In the genomic region with DNA sequence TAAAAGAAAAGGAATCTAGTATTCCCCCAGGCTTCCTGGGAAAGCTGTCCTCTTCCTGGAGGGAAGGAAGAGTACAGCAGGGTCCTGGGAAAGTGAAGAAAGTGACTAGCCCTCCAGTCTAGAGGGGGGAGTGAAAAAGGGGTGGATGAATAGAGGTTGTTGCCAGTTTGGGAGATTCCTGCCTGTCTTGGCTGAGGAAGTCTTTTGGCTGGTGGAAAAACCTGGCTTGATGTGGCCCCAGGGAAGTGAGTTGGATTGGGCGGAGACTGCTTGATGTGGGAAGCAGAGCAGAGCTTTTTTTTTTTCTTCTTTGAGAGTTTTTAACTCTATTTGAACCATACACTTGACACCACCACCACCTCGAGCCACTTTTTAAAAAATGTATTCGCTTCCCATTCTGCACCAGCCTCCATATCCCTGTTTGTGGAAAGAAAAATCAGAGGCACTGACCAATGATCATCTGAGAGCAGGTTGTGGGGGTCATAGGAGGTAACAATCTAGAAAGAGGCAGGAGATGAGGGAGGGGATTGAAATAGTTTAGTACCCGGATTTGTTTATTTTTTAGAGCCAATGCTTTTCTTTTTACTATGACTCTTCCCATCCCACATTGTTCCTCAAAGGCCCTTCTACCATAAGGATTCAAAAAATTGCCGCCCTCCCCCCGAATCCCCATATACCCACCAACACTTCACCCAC, we compare ENCODE assay signal across 8 cellular contexts. TPM values are rescaled to one million over a fixed set of nuclear protein-coding genes. Genes with fewer than 3 reads are reported as not detected.
DNase-seq lines count a peak whose midpoint lies in the region; ATAC-seq and TF ChIP-seq lines count a peak whose summit lies in the region.

No MANE protein-coding gene starts in this region.

- CTCF ChIA-PET in activated CD8-positive, alpha-beta memory T cell treated with anti-CD3 and anti-CD28 coated beads, Interleukin-2, amount 10 ng/mL, durations not matched to agents 7 days and 5 days (lab: Charles Lee) = interaction anchor here (1.3 to 1.4 kb wide), 2 partner anchors 9 to 17 kb away, joined by 4 read pairs; no protein-coding TSS in a partner anchor
- CTCF ChIA-PET in activated CD4-positive, alpha-beta memory T cell treated with anti-CD3 and anti-CD28 coated beads, Interleukin-2, amount 10 ng/mL, durations not matched to agents 7 days and 5 days (lab: Charles Lee) = no interaction called here

- H3K36me3 Mint-ChIP-seq in activated CD8-positive, alpha-beta memory T cell treated with anti-CD3 and anti-CD28 coated beads, Interleukin-2, amount 10 ng/mL, durations not matched to agents 7 days and 5 days = peaks cover 22% of the 10 kb centered on the region
- H3K36me3 Mint-ChIP-seq in activated CD4-positive, alpha-beta memory T cell treated with anti-CD3 and anti-CD28 coated beads, Interleukin-2, amount 10 ng/mL, durations not matched to agents 7 days and 5 days (ENCODE audit: low read depth) = peaks cover 40% of the 10 kb centered on the region
- H3K36me3 Mint-ChIP-seq in osteocyte (ENCODE audit: unreplicated experiment) = peaks cover 35% of the 10 kb centered on the region

- TF ChIP-seq CTCF in osteocyte (IDR thresholded peaks at IDR 0.05) = no peak

- H3K4me1 Mint-ChIP-seq in activated CD8-positive, alpha-beta memory T cell treated with anti-CD3 and anti-CD28 coated beads, Interleukin-2, amount 10 ng/mL, durations not matched to agents 7 days and 5 days = peaks cover 17% of the 10 kb centered on the region
- H3K4me1 Mint-ChIP-seq in activated CD4-positive, alpha-beta memory T cell treated with anti-CD3 and anti-CD28 coated beads, Interleukin-2, amount 10 ng/mL, durations not matched to agents 7 days and 5 days = peaks cover 18% of the 10 kb centered on the region
- peaks cover 25% of the 10 kb centered on the region for H3K4me1 Mint-ChIP-seq in osteocyte (ENCODE audit: unreplicated experiment)

- POLR2A ChIA-PET in activated CD4-positive, alpha-beta memory T cell treated with anti-CD3 and anti-CD28 coated beads, Interleukin-2, amount 10 ng/mL, durations not matched to agents 7 days and 5 days (lab: Charles Lee) = interaction anchor here (2.2 kb wide), 1 partner anchor 12 kb away, joined by 17 read pairs; a partner anchor contains a TSS

- H3K27ac Mint-ChIP-seq in activated CD8-positive, alpha-beta memory T cell treated with anti-CD3 and anti-CD28 coated beads, Interleukin-2, amount 10 ng/mL, durations not matched to agents 7 days and 5 days = peak overlapping the region; percentile 41
- no peak overlapping the region for H3K27ac Mint-ChIP-seq in activated CD4-positive, alpha-beta memory T cell treated with anti-CD3 and anti-CD28 coated beads, Interleukin-2, amount 10 ng/mL, durations not matched to agents 7 days and 5 days
- H3K27ac Mint-ChIP-seq in osteocyte (ENCODE audit: unreplicated experiment) = peak overlapping the region; percentile 93

- no peaks in the 10 kb centered on the region for H3K9me3 Mint-ChIP-seq in activated CD8-positive, alpha-beta memory T cell treated with anti-CD3 and anti-CD28 coated beads, Interleukin-2, amount 10 ng/mL, durations not matched to agents 7 days and 5 days (ENCODE audit: low read depth)
- no peaks in the 10 kb centered on the region for H3K9me3 Mint-ChIP-seq in activated CD4-positive, alpha-beta memory T cell treated with anti-CD3 and anti-CD28 coated beads, Interleukin-2, amount 10 ng/mL, durations not matched to agents 7 days and 5 days
- no peaks in the 10 kb centered on the region for H3K9me3 Mint-ChIP-seq in osteocyte (ENCODE audit: unreplicated experiment)

- DNase-seq in activated CD8-positive, alpha-beta memory T cell treated with anti-CD3 and anti-CD28 coated beads, Interleukin-2, amount 10 ng/mL, durations not matched to agents 7 days and 5 days = no peak
- DNase-seq in activated CD8-positive, alpha-beta memory T cell treated with anti-CD3 and anti-CD28 coated beads, Interleukin-2, amount 50 U/mL, for 48 hours = no peak
- DNase-seq in activated CD4-positive, alpha-beta memory T cell treated with anti-CD3 and anti-CD28 coated beads, Interleukin-2, amount 10 ng/mL, durations not matched to agents 7 days and 5 days = no peak
- peak in 31 of 42 donors; percentile 34 to 83 (median 62) for DNase-seq in head of caudate nucleus
- DNase-seq in osteocyte (ENCODE audit: extremely low spot score, unreplicated experiment) = no peak
- DNase-seq in stimulated activated naive CD4-positive, alpha-beta T cell (lab: John Stamatoyannopoulos, UW) = no peak
- DNase-seq in GF-D8 (lab: John Stamatoyannopoulos, UW) = no peak

- ATAC-seq in activated CD8-positive, alpha-beta memory T cell treated with anti-CD3 and anti-CD28 coated beads, Interleukin-2, amount 10 ng/mL, durations not matched to agents 7 days and 5 days = no peak
- no peak for ATAC-seq in GM18861 (IDR thresholded peaks at IDR 0.05; ENCODE audit: unreplicated experiment)

- H3K4me3 Mint-ChIP-seq in activated CD8-positive, alpha-beta memory T cell treated with anti-CD3 and anti-CD28 coated beads, Interleukin-2, amount 10 ng/mL, durations not matched to agents 7 days and 5 days = peak overlapping the region; percentile 74
- H3K4me3 Mint-ChIP-seq in activated CD4-positive, alpha-beta memory T cell treated with anti-CD3 and anti-CD28 coated beads, Interleukin-2, amount 10 ng/mL, durations not matched to agents 7 days and 5 days = peak overlapping the region; percentile 77
- peak overlapping the region; percentile 79 for H3K4me3 Mint-ChIP-seq in osteocyte (ENCODE audit: unreplicated experiment)

- intact Hi-C loops in head of caudate nucleus (cut with DNase I) = no loop called here

- H3K27me3 Mint-ChIP-seq in activated CD8-positive, alpha-beta memory T cell treated with anti-CD3 and anti-CD28 coated beads, Interleukin-2, amount 10 ng/mL, durations not matched to agents 7 days and 5 days = no peaks in the 10 kb centered on the region
- H3K27me3 Mint-ChIP-seq in activated CD4-positive, alpha-beta memory T cell treated with anti-CD3 and anti-CD28 coated beads, Interleukin-2, amount 10 ng/mL, durations not matched to agents 7 days and 5 days = no peaks in the 10 kb centered on the region
- peaks cover 2% of the 10 kb centered on the region for H3K27me3 Mint-ChIP-seq in osteocyte (ENCODE audit: unreplicated experiment)

RNA-seq across cellular contexts. Expression of a gene that starts 0.7 kb away (rescaled TPM):
- total RNA-seq in activated CD8-positive, alpha-beta memory T cell treated with anti-CD3 and anti-CD28 coated beads, Interleukin-2, amount 10 ng/mL, durations not matched to agents 7 days and 5 days = 10 to 100 TPM; 20.8 to 21.2 TPM
- total RNA-seq in activated CD4-positive, alpha-beta memory T cell treated with anti-CD3 and anti-CD28 coated beads, Interleukin-2, amount 10 ng/mL, durations not matched to agents 7 days and 5 days = 10 to 100 TPM; 19.3 to 21.8 TPM
- 26.5 and 29.9 TPM in 2 replicates for total RNA-seq in osteocyte

RNA-seq across cellular contexts. Expression of a gene that starts 7.3 kb away (rescaled TPM):
- under 1 TPM; 0.70 to 0.84 TPM for total RNA-seq in activated CD8-positive, alpha-beta memory T cell treated with anti-CD3 and anti-CD28 coated beads, Interleukin-2, amount 10 ng/mL, durations not matched to agents 7 days and 5 days
- under 1 TPM; 0.55 to 0.93 TPM for total RNA-seq in activated CD4-positive, alpha-beta memory T cell treated with anti-CD3 and anti-CD28 coated beads, Interleukin-2, amount 10 ng/mL, durations not matched to agents 7 days and 5 days
- 25.8 and 27.6 TPM in 2 replicates for total RNA-seq in osteocyte

RNA-seq across cellular contexts. Expression of a gene that starts 12.9 kb away (rescaled TPM):
- total RNA-seq in activated CD8-positive, alpha-beta memory T cell treated with anti-CD3 and anti-CD28 coated beads, Interleukin-2, amount 10 ng/mL, durations not matched to agents 7 days and 5 days = 10 to 100 TPM; 21.4 to 22.2 TPM
- total RNA-seq in activated CD4-positive, alpha-beta memory T cell treated with anti-CD3 and anti-CD28 coated beads, Interleukin-2, amount 10 ng/mL, durations not matched to agents 7 days and 5 days = 10 to 100 TPM; 21.6 to 21.9 TPM
- total RNA-seq in osteocyte = 30.4 and 34.9 TPM in 2 replicates

RNA-seq across cellular contexts. Expression of a gene that starts 29.1 kb away (rescaled TPM):
- 1 to 10 TPM; 2.4 to 8.2 TPM for total RNA-seq in activated CD8-positive, alpha-beta memory T cell treated with anti-CD3 and anti-CD28 coated beads, Interleukin-2, amount 10 ng/mL, durations not matched to agents 7 days and 5 days
- 1 to 10 TPM; 1.4 to 1.8 TPM for total RNA-seq in activated CD4-positive, alpha-beta memory T cell treated with anti-CD3 and anti-CD28 coated beads, Interleukin-2, amount 10 ng/mL, durations not matched to agents 7 days and 5 days
- total RNA-seq in osteocyte = 5.6 and 6.9 TPM in 2 replicates

RNA-seq across cellular contexts. Expression of a gene that starts 54.1 kb away (rescaled TPM):
- total RNA-seq in activated CD8-positive, alpha-beta memory T cell treated with anti-CD3 and anti-CD28 coated beads, Interleukin-2, amount 10 ng/mL, durations not matched to agents 7 days and 5 days = 1 to 10 TPM; 1.9 to 2.1 TPM
- 1 to 10 TPM in 1 of 2 experiments, under 1 TPM in 1; 0.93 to 1.0 TPM for total RNA-seq in activated CD4-positive, alpha-beta memory T cell treated with anti-CD3 and anti-CD28 coated beads, Interleukin-2, amount 10 ng/mL, durations not matched to agents 7 days and 5 days
- total RNA-seq in osteocyte = 0.43 and 0.73 TPM in 2 replicates

Comparison
In these comparisons a context has a peak if more than half of its experiments do, and no peak if none do; other contexts are left out.
1. DNase-seq: peak in head of caudate nucleus (31 of 42); none in activated CD8-positive, alpha-beta memory T cell treated with anti-CD3 and anti-CD28 coated beads, Interleukin-2, amount 10 ng/mL, durations not matched to agents 7 days and 5 days (single experiment), activated CD8-positive, alpha-beta memory T cell treated with anti-CD3 and anti-CD28 coated beads, Interleukin-2, amount 50 U/mL, for 48 hours (single experiment), activated CD4-positive, alpha-beta memory T cell treated with anti-CD3 and anti-CD28 coated beads, Interleukin-2, amount 10 ng/mL, durations not matched to agents 7 days and 5 days (single experiment), osteocyte (single experiment), stimulated activated naive CD4-positive, alpha-beta T cell (0 of 6) and GF-D8 (single experiment).
2. RNA of a gene that starts 7.3 kb away (total RNA-seq): 25.8 to 27.6 TPM in osteocyte; 0.55 to 0.93 TPM in activated CD4-positive, alpha-beta memory T cell treated with anti-CD3 and anti-CD28 coated beads, Interleukin-2, amount 10 ng/mL, durations not matched to agents 7 days and 5 days and 0.70 to 0.84 TPM in activated CD8-positive, alpha-beta memory T cell treated with anti-CD3 and anti-CD28 coated beads, Interleukin-2, amount 10 ng/mL, durations not matched to agents 7 days and 5 days; every median in the first group is over 10 times any median in the second.
3. Peak in every context shown above with its lines, with median percentiles within 50 percentile points of each other: H3K4me3 Mint-ChIP-seq.